ENCODE assay signal across 1 cellular context in genomic region chr11:57704932-57705331, GRCh38.
TF ChIP-seq lines count a peak whose summit lies in the region.

No MANE protein-coding gene starts in this region.

TF ChIP-seq in H1, 55 proteins besides CTCF, POLR2A, EP300 and RAD21:
- TF ChIP-seq BRCA1 (IDR thresholded peaks at IDR 0.05; ENCODE audit: low read depth, low read length) (no peak), ZNF274 (IDR thresholded peaks at IDR 0.05; ENCODE audit: borderline replicate concordance, extremely low read depth, low read length) (no peak), RFX5 (IDR thresholded peaks at IDR 0.05; ENCODE audit: borderline replicate concordance, low read depth, low read length) (no peak), RNF2 (IDR thresholded peaks at IDR 0.05; ENCODE audit: borderline replicate concordance, low read depth, low read length, missing control alignments, poor library complexity, severe bottlenecking) (no peak), JUN (IDR thresholded peaks at IDR 0.05; ENCODE audit: low read depth, low read length) (no peak), POU5F1 (IDR thresholded peaks at IDR 0.05; ENCODE audit: low read depth, low read length) (no peak), PHF8 (conservative IDR thresholded peaks at IDR 0.05; ENCODE audit: low read depth, low read length) (no peak), GTF2F1 (IDR thresholded peaks at IDR 0.05; ENCODE audit: borderline replicate concordance, low read depth, low read length) (no peak), GABPA (IDR thresholded peaks at IDR 0.05; ENCODE audit: borderline replicate concordance, insufficient read depth, low read length) (no peak), SP2 (IDR thresholded peaks at IDR 0.05; ENCODE audit: low read length) (no peak), MAFK (IDR thresholded peaks at IDR 0.05; ENCODE audit: low read depth, low read length) (no peak), CREB1 (IDR thresholded peaks at IDR 0.05) (no peak), RBBP5 (IDR thresholded peaks at IDR 0.05; ENCODE audit: borderline replicate concordance, low read depth, low read length) (no peak), ATF3 (IDR thresholded peaks at IDR 0.05; ENCODE audit: insufficient read depth, low read depth, low read length) (no peak), ASH2L (IDR thresholded peaks at IDR 0.05; ENCODE audit: low read length) (no peak), SIRT6 (IDR thresholded peaks at IDR 0.05; ENCODE audit: low read length) (no peak), NANOG (IDR thresholded peaks at IDR 0.05; ENCODE audit: insufficient read depth, low read depth, low read length, poor library complexity, severe bottlenecking) (no peak)
- TF ChIP-seq, protein P1, sequence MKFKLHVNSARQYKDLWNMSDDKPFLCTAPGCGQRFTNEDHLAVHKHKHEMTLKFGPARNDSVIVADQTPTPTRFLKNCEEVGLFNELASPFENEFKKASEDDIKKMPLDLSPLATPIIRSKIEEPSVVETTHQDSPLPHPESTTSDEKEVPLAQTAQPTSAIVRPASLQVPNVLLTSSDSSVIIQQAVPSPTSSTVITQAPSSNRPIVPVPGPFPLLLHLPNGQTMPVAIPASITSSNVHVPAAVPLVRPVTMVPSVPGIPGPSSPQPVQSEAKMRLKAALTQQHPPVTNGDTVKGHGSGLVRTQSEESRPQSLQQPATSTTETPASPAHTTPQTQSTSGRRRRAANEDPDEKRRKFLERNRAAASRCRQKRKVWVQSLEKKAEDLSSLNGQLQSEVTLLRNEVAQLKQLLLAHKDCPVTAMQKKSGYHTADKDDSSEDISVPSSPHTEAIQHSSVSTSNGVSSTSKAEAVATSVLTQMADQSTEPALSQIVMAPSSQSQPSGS (IDR thresholded peaks at IDR 0.05; ENCODE audit: low read length) = no peak
